ENCODE assay signal across 13 cellular contexts in the genomic region with DNA sequence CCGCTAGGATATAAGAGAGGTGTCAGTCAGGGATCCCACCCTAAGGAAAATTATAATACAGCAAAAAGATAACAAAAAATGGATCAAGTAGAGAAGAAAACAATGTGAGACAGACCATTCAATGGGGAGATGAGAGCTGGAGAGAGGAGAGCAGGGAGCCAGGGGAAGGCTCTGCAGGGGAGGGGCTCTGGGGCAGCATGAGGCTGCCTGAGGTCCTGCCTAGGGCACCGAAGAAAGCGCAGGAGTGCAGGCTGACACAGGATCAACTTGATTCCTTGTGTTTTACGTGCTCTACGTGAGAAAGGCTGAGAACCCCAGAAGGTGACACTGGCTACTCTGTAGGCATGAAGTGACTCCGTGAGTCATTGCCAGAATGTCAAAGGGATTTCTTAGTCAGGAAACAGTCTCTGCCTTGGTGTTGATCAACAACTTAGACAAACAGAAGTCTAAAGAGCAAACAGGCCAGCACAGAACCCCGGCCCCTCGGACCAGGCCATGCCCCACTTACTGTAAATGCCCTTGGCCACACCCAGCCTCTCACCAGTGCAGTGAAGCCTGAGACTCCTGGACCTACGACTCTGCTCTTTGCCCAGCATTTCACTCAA.
DNase-seq lines count a peak whose midpoint lies in the region; ATAC-seq, FAIRE-seq and TF ChIP-seq lines count a peak whose summit lies in the region.
"Had no signal": no experiment of that assay in that cellular context is flagged by ENCODE, and none has a peak within 500 bp of the region (broad histone marks: within the 10 kb centered on the region; RNA-seq: fewer than 3 reads in every experiment).

No MANE protein-coding gene starts in this region.

- H3K36me3 Mint-ChIP-seq in WTC11: no peaks in the 10 kb centered on the region
- H3K36me3 Mint-ChIP-seq in CD4-positive, alpha-beta T cell (ENCODE audit: low read depth): no peaks in the 10 kb centered on the region

- no peaks in the 10 kb centered on the region for H3K36me3 ChIP-seq in lower lobe of right lung
- H3K36me3 ChIP-seq: adrenal gland, colonic mucosa, pancreas, vagina had no signal

- POLR2A ChIA-PET in A549 (lab: Yijun Ruan, JAX) (no interaction called here), WTC11 (lab: Charles Lee) (no interaction called here)
- POLR2A ChIA-PET in CD4-positive, alpha-beta T cell (lab: Charles Lee): interaction anchor here (0.7 kb wide), 1 partner anchor 322 kb away, joined by 4 read pairs; no protein-coding TSS in a partner anchor

- H3K4me3 Mint-ChIP-seq in WTC11: no peak overlapping the region
- no peak overlapping the region for H3K4me3 Mint-ChIP-seq in CD4-positive, alpha-beta T cell

- peak in 1 of 2 experiments; percentile 20; a peak in 1 of 5 replicates for TF ChIP-seq RAD21 in A549 (conservative IDR thresholded peaks at IDR 0.05 in 1 of 2, IDR thresholded peaks at IDR 0.05 in 1 of 2)

- TF ChIP-seq EP300 in A549 (IDR thresholded peaks at IDR 0.05): no peak

- peaks cover 10% of the 10 kb centered on the region for H3K4me1 Mint-ChIP-seq in WTC11
- H3K4me1 Mint-ChIP-seq in CD4-positive, alpha-beta T cell (ENCODE audit: low read depth): peaks cover 16% of the 10 kb centered on the region

- H3K27ac ChIP-seq in A549 (peak overlapping the region; percentile 76 to 86), lower lobe of right lung (no peak overlapping the region)
- no peak overlapping the region for H3K27ac ChIP-seq in CD4-positive, alpha-beta T cell (ENCODE audit: low read depth, low read length)
- H3K27ac ChIP-seq: colonic mucosa, pancreas, vagina had no signal

- ATAC-seq in A549 (peak; percentile 79 to 91), WTC11 (peak; percentile 57), lower lobe of right lung (peak; percentile 11 to 38), GM21786 (IDR thresholded peaks at IDR 0.05; ENCODE audit: unreplicated experiment) (no peak)
- ATAC-seq in CD4-positive, alpha-beta T cell (ENCODE audit: poor library complexity): no peak
- ATAC-seq: pancreas had no signal

- peak; percentile 33 to 87 for DNase-seq in A549 (ENCODE audit: low read depth in 1 of 2, low spot score in 1 of 2)
- DNase-seq in GM12892 (ENCODE audit: insufficient read length): no peak
- DNase-seq in WTC11 (ENCODE audit: low spot score): no peak
- DNase-seq in lower lobe of right lung: peak; percentile 49
- DNase-seq in iPS-NIHi11 (ENCODE audit: low spot score): no peak
- DNase-seq in GM12891 (ENCODE audit: insufficient read length, low spot score): no peak
- DNase-seq in CD4-positive, alpha-beta T cell: no peak
- DNase-seq: colonic mucosa, NCI-H446 treated with DMSO at 0.1 percent for 48 hours, pancreas had no signal

- peaks cover 54% of the 10 kb centered on the region for H3K4me1 ChIP-seq in A549
- peaks cover 49% of the 10 kb centered on the region for H3K4me1 ChIP-seq in lower lobe of right lung
- H3K4me1 ChIP-seq: colonic mucosa had no signal

- H3K27me3 ChIP-seq in lower lobe of right lung (ENCODE audit: low read depth): no peaks in the 10 kb centered on the region
- no peaks in the 10 kb centered on the region for H3K27me3 ChIP-seq in CD4-positive, alpha-beta T cell (ENCODE audit: control insufficient read depth, insufficient read depth, low read length)
- H3K27me3 ChIP-seq: adrenal gland, colonic mucosa, pancreas, vagina had no signal

- intact Hi-C loops in lower lobe of right lung (cut with DNase I): no loop called here
- intact Hi-C loops in CD4-positive, alpha-beta T cell (cut with DNase I, micrococcal nuclease): no loop called here

- H3K27ac Mint-ChIP-seq in WTC11: no peak overlapping the region
- H3K27ac Mint-ChIP-seq in CD4-positive, alpha-beta T cell: no peak overlapping the region

- no peaks in the 10 kb centered on the region for H3K9me3 Mint-ChIP-seq in WTC11
- H3K9me3 Mint-ChIP-seq in CD4-positive, alpha-beta T cell: no peaks in the 10 kb centered on the region

- H3K4me3 ChIP-seq in A549: no peak overlapping the region
- no peak overlapping the region for H3K4me3 ChIP-seq in lower lobe of right lung
- H3K4me3 ChIP-seq: adrenal gland, colonic mucosa, pancreas, vagina had no signal

- H3K27me3 Mint-ChIP-seq in WTC11 (ENCODE audit: low read depth): no peaks in the 10 kb centered on the region; the same call in 1 of the 2 replicates
- H3K27me3 Mint-ChIP-seq in CD4-positive, alpha-beta T cell: peaks cover 5% of the 10 kb centered on the region

- H3K4me2 ChIP-seq in A549: peak overlapping the region; percentile 66

- no peaks in the 10 kb centered on the region for H3K9me3 ChIP-seq in A549
- no peaks in the 10 kb centered on the region for H3K9me3 ChIP-seq in lower lobe of right lung
- H3K9me3 ChIP-seq in CD4-positive, alpha-beta T cell (ENCODE audit: control insufficient read depth, low read length): no peaks in the 10 kb centered on the region
- H3K9me3 ChIP-seq: adrenal gland, colonic mucosa, pancreas, vagina had no signal

- CTCF ChIA-PET in A549 (lab: Yijun Ruan, JAX): interaction anchor here (1.2 kb wide), 1 partner anchor 31 kb away, joined by 3 read pairs; no protein-coding TSS in a partner anchor
- CTCF ChIA-PET in WTC11 (lab: Charles Lee): no interaction called here
- CTCF ChIA-PET in CD4-positive, alpha-beta T cell (lab: Charles Lee): interaction anchor here (0.6 kb wide), 1 partner anchor 293 kb away, joined by 3 read pairs; no protein-coding TSS in a partner anchor

- 14% methylated on average over 7 of the region's 9 CpGs for WGBS in A549 (ENCODE audit: missing lambda C conversion rate)

- no peak for TF ChIP-seq POLR2A in A549 (IDR thresholded peaks at IDR 0.05; ENCODE audit: low read length)
- no peak for TF ChIP-seq POLR2A in GM12892 (IDR thresholded peaks at IDR 0.05; ENCODE audit: low read depth, low read length)
- no peak for TF ChIP-seq POLR2A in GM12891 (IDR thresholded peaks at IDR 0.05; ENCODE audit: low read depth, low read length)

- FAIRE-seq in A549 (lab: Jason Lieb, UNC) (no peak), GM12892 (lab: Jason Lieb, UNC) (peak; percentile 67), GM12891 (lab: Jason Lieb, UNC) (no peak)
- FAIRE-seq: pancreas had no signal

- TF ChIP-seq CTCF in A549 (IDR thresholded peaks at IDR 0.05) (no peak), WTC11 (IDR thresholded peaks at IDR 0.05) (no peak), lower lobe of right lung (IDR thresholded peaks at IDR 0.05) (no peak)
- TF ChIP-seq CTCF in CD4-positive, alpha-beta T cell (IDR thresholded peaks at IDR 0.05): no peak

TF ChIP-seq in A549, 52 proteins besides CTCF, POLR2A, EP300 and RAD21 (continues in another document):
- TF ChIP-seq, protein P1, sequence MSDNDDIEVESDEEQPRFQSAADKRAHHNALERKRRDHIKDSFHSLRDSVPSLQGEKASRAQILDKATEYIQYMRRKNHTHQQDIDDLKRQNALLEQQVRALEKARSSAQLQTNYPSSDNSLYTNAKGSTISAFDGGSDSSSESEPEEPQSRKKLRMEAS (IDR thresholded peaks at IDR 0.05): peak; percentile 57
- no peak for TF ChIP-seq FOSL2 (IDR thresholded peaks at IDR 0.05)
- TF ChIP-seq FOSL2 (CRISPR knock-in tag; IDR thresholded peaks at IDR 0.05): peak; percentile 83
- no peak for TF ChIP-seq CBX2 (IDR thresholded peaks at IDR 0.05; ENCODE audit: borderline replicate concordance, low read depth)
- TF ChIP-seq HOXB5 (CRISPR knock-in tag; IDR thresholded peaks at IDR 0.05): 0 out of 2 replicates have a peak, but pooled peaks have one; percentile 44
- TF ChIP-seq TP53 (CRISPR knock-in tag; IDR thresholded peaks at IDR 0.05): no peak
- peak; percentile 51; the same call in 1 of the 2 replicates for TF ChIP-seq GATA3 (IDR thresholded peaks at IDR 0.05; ENCODE audit: borderline replicate concordance)

TF ChIP-seq in WTC11, 78 proteins besides CTCF, POLR2A, EP300 and RAD21 (continues in another document):
- TF ChIP-seq SOX15 (CRISPR knock-in tag; IDR thresholded peaks at IDR 0.05): no peak
- TF ChIP-seq, protein P2, sequence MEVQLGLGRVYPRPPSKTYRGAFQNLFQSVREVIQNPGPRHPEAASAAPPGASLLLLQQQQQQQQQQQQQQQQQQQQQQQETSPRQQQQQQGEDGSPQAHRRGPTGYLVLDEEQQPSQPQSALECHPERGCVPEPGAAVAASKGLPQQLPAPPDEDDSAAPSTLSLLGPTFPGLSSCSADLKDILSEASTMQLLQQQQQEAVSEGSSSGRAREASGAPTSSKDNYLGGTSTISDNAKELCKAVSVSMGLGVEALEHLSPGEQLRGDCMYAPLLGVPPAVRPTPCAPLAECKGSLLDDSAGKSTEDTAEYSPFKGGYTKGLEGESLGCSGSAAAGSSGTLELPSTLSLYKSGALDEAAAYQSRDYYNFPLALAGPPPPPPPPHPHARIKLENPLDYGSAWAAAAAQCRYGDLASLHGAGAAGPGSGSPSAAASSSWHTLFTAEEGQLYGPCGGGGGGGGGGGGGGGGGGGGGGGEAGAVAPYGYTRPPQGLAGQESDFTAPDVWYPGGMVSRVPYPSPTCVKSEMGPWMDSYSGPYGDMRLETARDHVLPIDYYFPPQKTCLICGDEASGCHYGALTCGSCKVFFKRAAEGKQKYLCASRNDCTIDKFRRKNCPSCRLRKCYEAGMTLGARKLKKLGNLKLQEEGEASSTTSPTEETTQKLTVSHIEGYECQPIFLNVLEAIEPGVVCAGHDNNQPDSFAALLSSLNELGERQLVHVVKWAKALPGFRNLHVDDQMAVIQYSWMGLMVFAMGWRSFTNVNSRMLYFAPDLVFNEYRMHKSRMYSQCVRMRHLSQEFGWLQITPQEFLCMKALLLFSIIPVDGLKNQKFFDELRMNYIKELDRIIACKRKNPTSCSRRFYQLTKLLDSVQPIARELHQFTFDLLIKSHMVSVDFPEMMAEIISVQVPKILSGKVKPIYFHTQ (CRISPR knock-in tag; IDR thresholded peaks at IDR 0.05): no peak

TF ChIP-seq in GM12891, 5 proteins besides CTCF, POLR2A, EP300 and RAD21:
- TF ChIP-seq SPI1 (IDR thresholded peaks at IDR 0.05; ENCODE audit: low read depth, low read length) (no peak), TAF1 (IDR thresholded peaks at IDR 0.05; ENCODE audit: low read depth, low read length) (no peak), POU2F2 (IDR thresholded peaks at IDR 0.05; ENCODE audit: low read depth, low read length) (no peak), POLR2AphosphoS5 (IDR thresholded peaks at IDR 0.05; ENCODE audit: low read depth, low read length) (no peak), PAX5 (IDR thresholded peaks at IDR 0.05; ENCODE audit: insufficient read depth, low read length, severe bottlenecking) (no peak)

Comparison
In these comparisons a context has a peak if more than half of its experiments do, and no peak if none do; other contexts are left out.
1. ATAC-seq: peak in A549 (2 of 2), WTC11 (single experiment) and lower lobe of right lung (2 of 2); none in GM21786 (single experiment) and CD4-positive, alpha-beta T cell (single experiment).
2. DNase-seq: peak in A549 (2 of 2) and lower lobe of right lung (single experiment); none in GM12892 (single experiment), WTC11 (single experiment), iPS-NIHi11 (single experiment), GM12891 (single experiment) and CD4-positive, alpha-beta T cell (0 of 10).
3. H3K27ac ChIP-seq: peak in A549 (2 of 2); none in lower lobe of right lung (single experiment) and CD4-positive, alpha-beta T cell (single experiment).